1 cellular context compared by ENCODE assay signal in genomic region chr6:43228951-43229802, GRCh38.
TF ChIP-seq lines count a peak whose summit lies in the region.

TSS of gene DNPH1 (minus strand) at chr6:43229481. CDS start at chr6:43229456, 25 bp downstream.

TF ChIP-seq in GM12878, 131 proteins besides CTCF, POLR2A, EP300 and RAD21 (continued from another document and continues in another):
- TF ChIP-seq IRF5 (IDR thresholded peaks at IDR 0.05; ENCODE audit: borderline replicate concordance) (no peak), REST (IDR thresholded peaks at IDR 0.05; ENCODE audit: low read depth, low read length) (no peak), NFYA (IDR thresholded peaks at IDR 0.05; ENCODE audit: borderline replicate concordance, low read depth, low read length) (no peak), SRF (IDR thresholded peaks at IDR 0.05; ENCODE audit: low read depth in 2 of 2, low read length in 2 of 2) (no peak), LARP7 (IDR thresholded peaks at IDR 0.05) (peak; percentile 98), MAX (IDR thresholded peaks at IDR 0.05; ENCODE audit: low read depth, low read length) (peak; percentile 89; the same call in 1 of the 2 replicates), TARDBP (IDR thresholded peaks at IDR 0.05; ENCODE audit: borderline replicate concordance) (no peak), IKZF1 (conservative IDR thresholded peaks at IDR 0.05) (peak; percentile 90), GATAD2B (conservative IDR thresholded peaks at IDR 0.05; ENCODE audit: low read depth) (peak; percentile 94), ATF2 (IDR thresholded peaks at IDR 0.05; ENCODE audit: low read length) (no peak), WRNIP1 (IDR thresholded peaks at IDR 0.05; ENCODE audit: borderline replicate concordance, low read depth, low read length) (no peak), NR2C1 (IDR thresholded peaks at IDR 0.05) (peak; percentile 58; the same call in 1 of the 2 replicates), PKNOX1 (IDR thresholded peaks at IDR 0.05) (0 out of 2 replicates have a peak, but pooled peaks have one; percentile 17), ZNF24 (IDR thresholded peaks at IDR 0.05) (peak; percentile 75; the same call in 1 of the 2 replicates), ZZZ3 (IDR thresholded peaks at IDR 0.05; ENCODE audit: control insufficient read depth, insufficient read length, low read depth) (no peak), SP1 (IDR thresholded peaks at IDR 0.05; ENCODE audit: low read depth, low read length) (no peak), ZBTB33 (IDR thresholded peaks at IDR 0.05) (no peak), NR2C2 (IDR thresholded peaks at IDR 0.05; ENCODE audit: borderline replicate concordance, control insufficient read depth, insufficient read length, low read depth) (no peak), FOXK2 (IDR thresholded peaks at IDR 0.05) (no peak), PAX8 (IDR thresholded peaks at IDR 0.05) (no peak), MTA3 (IDR thresholded peaks at IDR 0.05; ENCODE audit: borderline replicate concordance, low read length) (no peak), ZBTB4 (CRISPR knock-in tag; IDR thresholded peaks at IDR 0.05) (no peak), SKIL (IDR thresholded peaks at IDR 0.05; ENCODE audit: low read depth, poor library complexity, severe bottlenecking) (no peak), E2F8 (IDR thresholded peaks at IDR 0.05; ENCODE audit: low read depth, partially characterized antibody) (no peak), NRF1 (conservative IDR thresholded peaks at IDR 0.05; ENCODE audit: low read depth, low read length) (no peak), ZNF274 (IDR thresholded peaks at IDR 0.05; ENCODE audit: insufficient read depth, insufficient read length) (no peak), RFX5 (IDR thresholded peaks at IDR 0.05; ENCODE audit: low read depth, low read length) (no peak), TAF1 (IDR thresholded peaks at IDR 0.05; ENCODE audit: borderline replicate concordance, low read depth, low read length) (peak; percentile 73), NBN (IDR thresholded peaks at IDR 0.05) (no peak), E2F4 (IDR thresholded peaks at IDR 0.05; ENCODE audit: low read depth, low read length) (no peak), ZSCAN29 (IDR thresholded peaks at IDR 0.05) (no peak), CEBPZ (IDR thresholded peaks at IDR 0.05; ENCODE audit: low read depth, low read length) (no peak)
